9 cellular contexts compared by ENCODE assay signal in genomic region chr12:117119592-117120198, GRCh38. TPM values are rescaled to one million over a fixed set of nuclear protein-coding genes. Genes with fewer than 3 reads are reported as not detected.
DNase-seq lines count a peak whose midpoint lies in the region; ATAC-seq and TF ChIP-seq lines count a peak whose summit lies in the region.
"Had no signal": no experiment of that assay in that cellular context is flagged by ENCODE, and none has a peak within 500 bp of the region (broad histone marks: within the 10 kb centered on the region; RNA-seq: fewer than 3 reads in every experiment).

No MANE protein-coding gene starts in this region.

- no peak overlapping the region for H3K4me3 Mint-ChIP-seq in chondrocyte (ENCODE audit: unreplicated experiment)
- no peak overlapping the region for H3K4me3 Mint-ChIP-seq in mesothelial cell of epicardium

- H3K27me3 Mint-ChIP-seq in chondrocyte (ENCODE audit: low read depth) (no peaks in the 10 kb centered on the region), mesothelial cell of epicardium (ENCODE audit: low read depth) (no peaks in the 10 kb centered on the region)

- DNase-seq in DMS79 (lab: John Stamatoyannopoulos, UW) (peak; percentile 27), RKO (ENCODE audit: low spot score) (peak; percentile 33), chondrocyte (ENCODE audit: low spot score) (peak; percentile 30), mesothelial cell of epicardium (ENCODE audit: low spot score in 2 of 2, unreplicated experiment in 2 of 2) (no peak), foreskin melanocyte (no peak)

- TF ChIP-seq CTCF in chondrocyte (IDR thresholded peaks at IDR 0.05) (peak; percentile 83), mesothelial cell of epicardium (IDR thresholded peaks at IDR 0.05; ENCODE audit: unreplicated experiment) (peak; percentile 62)

- peaks cover 9% of the 10 kb centered on the region for H3K4me1 Mint-ChIP-seq in chondrocyte (ENCODE audit: low read depth)
- peaks cover 2% of the 10 kb centered on the region for H3K4me1 Mint-ChIP-seq in mesothelial cell of epicardium

- no peak overlapping the region for H3K27ac Mint-ChIP-seq in chondrocyte (ENCODE audit: unreplicated experiment)
- H3K27ac Mint-ChIP-seq in mesothelial cell of epicardium = no peak overlapping the region

- H3K36me3 Mint-ChIP-seq in chondrocyte (ENCODE audit: low read depth) = no peaks in the 10 kb centered on the region
- no peaks in the 10 kb centered on the region for H3K36me3 Mint-ChIP-seq in mesothelial cell of epicardium

- H3K9me3 Mint-ChIP-seq in chondrocyte (ENCODE audit: low read depth) (peaks cover 2% of the 10 kb centered on the region), mesothelial cell of epicardium (no peaks in the 10 kb centered on the region)

- ATAC-seq in HG03159 (IDR thresholded peaks at IDR 0.05; ENCODE audit: unreplicated experiment) = peak; percentile 57
- ATAC-seq in HG02981 (IDR thresholded peaks at IDR 0.05; ENCODE audit: unreplicated experiment) = no peak
- ATAC-seq in HG02870 (IDR thresholded peaks at IDR 0.05; ENCODE audit: unreplicated experiment) = no peak

RNA-seq across cellular contexts. Expression of gene TESC, which starts 20.5 kb away (rescaled TPM):
- total RNA-seq in chondrocyte (not detected in 3 replicates), mesothelial cell of epicardium (not detected in 3 replicates)
- total RNA-seq: RPMI7951 had no signal

Comparison
In these comparisons a context has a peak if more than half of its experiments do, and no peak if none do; other contexts are left out.
1. DNase-seq: peak in DMS79 (single experiment), RKO (single experiment) and chondrocyte (single experiment); none in mesothelial cell of epicardium (0 of 2) and foreskin melanocyte (single experiment).